12 cellular contexts compared by ENCODE assay signal in genomic region chr6:145836170-145836569, GRCh38. TPM values are rescaled to one million over a fixed set of nuclear protein-coding genes. Genes with fewer than 3 reads are reported as not detected.
DNase-seq lines count a peak whose midpoint lies in the region; ATAC-seq and TF ChIP-seq lines count a peak whose summit lies in the region.
"Had no signal": no experiment of that assay in that cellular context is flagged by ENCODE, and none has a peak within 500 bp of the region (broad histone marks: within the 10 kb centered on the region; RNA-seq: fewer than 3 reads in every experiment).

No MANE protein-coding gene starts in this region.

- H3K4me3 ChIP-seq in breast epithelium: no peak overlapping the region
- no peak overlapping the region for H3K4me3 ChIP-seq in NT2/D1 (ENCODE audit: insufficient read length, low read depth)
- H3K4me3 ChIP-seq in fibroblast of pulmonary artery (replicated peaks; ENCODE audit: low read depth, low read length): no peak overlapping the region
- H3K4me3 ChIP-seq in adrenal gland: no peak overlapping the region

- peaks cover 12% of the 10 kb centered on the region for H3K4me1 Mint-ChIP-seq in MCF 10A (ENCODE audit: insufficient read depth, unreplicated experiment)
- peaks cover 8% of the 10 kb centered on the region for H3K4me1 Mint-ChIP-seq in stimulated activated naive CD8-positive, alpha-beta T cell treated with anti-CD3 and anti-CD28 coated beads, Interleukin-15, amount 100 ng/mL, for 72 hours
- H3K4me1 Mint-ChIP-seq: B cell had no signal

- no peaks in the 10 kb centered on the region for H3K9me3 ChIP-seq in breast epithelium
- no peaks in the 10 kb centered on the region for H3K9me3 ChIP-seq in NT2/D1 (ENCODE audit: insufficient read depth, low read length)
- no peaks in the 10 kb centered on the region for H3K9me3 ChIP-seq in adrenal gland (replicated peaks in 1 of 3)

- intact Hi-C loops in MCF 10A (cut with micrococcal nuclease): no loop called here
- intact Hi-C loops in breast epithelium (cut with DNase I; ENCODE audit: low total_unique reads): no loop called here
- intact Hi-C loops in adrenal gland (cut with DNase I): no loop called here

- 76 to 88% (median 86%) methylated on average over 2 of the region's 2 CpGs for WGBS in adrenal gland, 4 donors

- no TSS peak for BruUV-seq in MCF 10A (replicated peaks; lab: Mats Ljungman, UMichigan)

- TF ChIP-seq CTCF in MCF 10A (IDR thresholded peaks at IDR 0.05; ENCODE audit: unreplicated experiment) (no peak), breast epithelium (IDR thresholded peaks at IDR 0.05) (no peak), fibroblast of pulmonary artery (IDR thresholded peaks at IDR 0.05; ENCODE audit: low read length, missing control alignments) (no peak), adrenal gland (IDR thresholded peaks at IDR 0.05) (no peak)

- H3K4me3 Mint-ChIP-seq in MCF 10A (ENCODE audit: unreplicated experiment): no peak overlapping the region
- no peak overlapping the region for H3K4me3 Mint-ChIP-seq in stimulated activated naive CD8-positive, alpha-beta T cell treated with anti-CD3 and anti-CD28 coated beads, Interleukin-15, amount 100 ng/mL, for 72 hours
- H3K4me3 Mint-ChIP-seq: B cell had no signal

- CTCF ChIA-PET in MCF 10A (lab: Yijun Ruan, JAX): no interaction called here

- DNase-seq in MCF 10A (ENCODE audit: unreplicated experiment): peak; percentile 79
- DNase-seq in breast epithelium (ENCODE audit: low spot score in 2 of 2): no peak
- peak; percentile 3 for DNase-seq in NT2/D1 (ENCODE audit: low read depth, low spot score)
- DNase-seq in fibroblast of pulmonary artery (ENCODE audit: low read depth): peak; percentile 77
- DNase-seq in stimulated activated naive CD8-positive, alpha-beta T cell treated with anti-CD3 and anti-CD28 coated beads, Interleukin-15, amount 100 ng/mL, for 72 hours: no peak
- no peak for DNase-seq in NCI-H1930 (lab: John Stamatoyannopoulos, UW)
- DNase-seq in adrenal gland: no peak
- DNase-seq: activated gamma-delta T cell, NCI-H1436 treated with DMSO at 0.1 percent for 48 hours, posterior cingulate gyrus had no signal

- peak; percentile 35 for ATAC-seq in stimulated activated naive CD8-positive, alpha-beta T cell treated with anti-CD3 and anti-CD28 coated beads, Interleukin-15, amount 100 ng/mL, for 72 hours
- no peak for ATAC-seq in GM18868 (IDR thresholded peaks at IDR 0.05; ENCODE audit: unreplicated experiment)

- H3K27me3 Mint-ChIP-seq in MCF 10A (ENCODE audit: insufficient read depth, unreplicated experiment): no peaks in the 10 kb centered on the region
- no peaks in the 10 kb centered on the region for H3K27me3 Mint-ChIP-seq in stimulated activated naive CD8-positive, alpha-beta T cell treated with anti-CD3 and anti-CD28 coated beads, Interleukin-15, amount 100 ng/mL, for 72 hours
- H3K27me3 Mint-ChIP-seq: B cell had no signal

- no peak overlapping the region for H3K27ac ChIP-seq in breast epithelium
- H3K27ac ChIP-seq in adrenal gland: no peak overlapping the region

- peak overlapping the region; percentile 33 for H3K27ac Mint-ChIP-seq in MCF 10A (ENCODE audit: low read depth, unreplicated experiment)
- no peak overlapping the region for H3K27ac Mint-ChIP-seq in stimulated activated naive CD8-positive, alpha-beta T cell treated with anti-CD3 and anti-CD28 coated beads, Interleukin-15, amount 100 ng/mL, for 72 hours
- H3K27ac Mint-ChIP-seq: B cell had no signal

- no peaks in the 10 kb centered on the region for H3K9me3 Mint-ChIP-seq in MCF 10A (ENCODE audit: unreplicated experiment)
- H3K9me3 Mint-ChIP-seq in stimulated activated naive CD8-positive, alpha-beta T cell treated with anti-CD3 and anti-CD28 coated beads, Interleukin-15, amount 100 ng/mL, for 72 hours: no peaks in the 10 kb centered on the region

- no peak overlapping the region for H3K9ac ChIP-seq in NT2/D1 (ENCODE audit: insufficient read length, low read depth)

- no peaks in the 10 kb centered on the region for H3K27me3 ChIP-seq in breast epithelium
- no peaks in the 10 kb centered on the region for H3K27me3 ChIP-seq in NT2/D1 (ENCODE audit: insufficient read depth, insufficient read length)
- H3K27me3 ChIP-seq in adrenal gland: no peaks in the 10 kb centered on the region

- TF ChIP-seq POLR2A in breast epithelium (IDR thresholded peaks at IDR 0.05) (no peak), adrenal gland (IDR thresholded peaks at IDR 0.05) (no peak)

- POLR2A ChIA-PET in MCF 10A (lab: Yijun Ruan, JAX): interaction anchor here (3.4 kb wide), 1 partner anchor 21 kb away, joined by 15 read pairs; the partner anchor contains the start of gene FBXO30

- H3K4me1 ChIP-seq in breast epithelium (no peaks in the 10 kb centered on the region), NT2/D1 (ENCODE audit: insufficient read depth, insufficient read length) (no peaks in the 10 kb centered on the region), adrenal gland (replicated peaks in 1 of 2) (no peaks in the 10 kb centered on the region)

- H3K36me3 ChIP-seq in breast epithelium: no peaks in the 10 kb centered on the region
- no peaks in the 10 kb centered on the region for H3K36me3 ChIP-seq in NT2/D1 (ENCODE audit: insufficient read depth, insufficient read length, low read length)
- no peaks in the 10 kb centered on the region for H3K36me3 ChIP-seq in adrenal gland (replicated peaks in 1 of 2)

- H3K36me3 Mint-ChIP-seq in MCF 10A (ENCODE audit: insufficient read depth, unreplicated experiment): no peaks in the 10 kb centered on the region

RNA-seq across cellular contexts. Expression of gene FBXO30, which starts 21.6 kb away (rescaled TPM):
- total RNA-seq in MCF 10A (2022) (10.6 and 10.9 TPM in 2 replicates), breast epithelium (10 to 100 TPM in 1 of 3 donors, 1 to 10 TPM in 2; 8.0 to 11.7 (median 8.2) TPM), adrenal gland (10 to 100 TPM in 1 of 8 donors, 1 to 10 TPM in 7; 4.4 to 10.5 (median 8.3) TPM)
- polyA plus RNA-seq in adrenal gland: 10 to 100 TPM in 1 of 3 donors, 1 to 10 TPM in 2; 3.8 to 10.4 (median 4.7) TPM

Comparison
In these comparisons a context has a peak if more than half of its experiments do, and no peak if none do; other contexts are left out.
1. DNase-seq: peak in MCF 10A (single experiment), NT2/D1 (single experiment) and fibroblast of pulmonary artery (single experiment); none in breast epithelium (0 of 2), stimulated activated naive CD8-positive, alpha-beta T cell treated with anti-CD3 and anti-CD28 coated beads, Interleukin-15, amount 100 ng/mL, for 72 hours (0 of 2), NCI-H1930 (0 of 2) and adrenal gland (0 of 7).